1 cellular context compared by ENCODE assay signal in the genomic region with DNA sequence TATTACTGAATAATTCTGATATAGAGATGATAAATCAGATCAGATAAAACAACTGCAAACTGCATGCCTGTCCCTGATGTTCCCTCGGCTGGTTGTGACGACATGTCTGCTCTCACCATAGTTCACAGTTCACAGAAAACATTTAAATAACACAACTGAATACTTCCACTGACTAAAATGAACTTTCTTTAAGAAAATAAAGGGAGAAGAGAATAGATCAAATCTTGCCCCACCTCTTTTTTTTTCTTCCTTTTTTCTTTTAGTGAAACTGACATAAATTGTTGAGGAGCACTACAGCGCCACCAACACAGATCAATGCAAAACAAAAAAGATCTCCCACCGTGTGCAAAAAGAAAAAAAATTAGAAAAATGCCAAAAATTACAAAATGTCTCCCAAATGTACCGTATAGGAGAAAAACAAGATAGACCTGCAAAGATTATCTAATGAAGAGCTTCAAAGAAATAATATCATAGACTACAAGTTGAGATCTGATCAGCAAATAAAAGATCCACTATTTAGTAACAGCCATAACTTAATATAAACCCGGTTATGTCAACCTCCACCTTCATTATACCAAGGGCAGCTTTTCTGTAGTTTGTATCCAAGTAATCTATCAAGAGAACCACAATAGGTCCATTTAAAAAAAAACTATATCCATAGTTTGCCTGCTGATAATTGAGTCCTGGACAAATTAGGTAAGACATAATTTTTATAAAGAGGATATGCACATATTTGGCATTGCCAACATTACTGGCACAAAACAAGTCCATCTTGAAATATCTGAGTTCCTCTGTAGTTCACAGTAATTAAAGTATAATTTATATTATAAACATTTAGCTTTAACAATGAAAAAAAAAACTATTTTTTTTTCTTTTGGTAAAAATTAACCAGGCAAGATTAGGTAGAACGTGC.
TF ChIP-seq lines count a peak whose summit lies in the region.

No MANE protein-coding gene starts in this region.

TF ChIP-seq in SK-N-SH, 30 proteins besides CTCF, POLR2A, EP300 and RAD21 (continued from another document):
- TF ChIP-seq, protein P1, sequence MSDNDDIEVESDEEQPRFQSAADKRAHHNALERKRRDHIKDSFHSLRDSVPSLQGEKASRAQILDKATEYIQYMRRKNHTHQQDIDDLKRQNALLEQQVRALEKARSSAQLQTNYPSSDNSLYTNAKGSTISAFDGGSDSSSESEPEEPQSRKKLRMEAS (IDR thresholded peaks at IDR 0.05; ENCODE audit: low read depth), result 0 out of 2 replicates have a peak, but pooled peaks have one; percentile 24
